Comparison of ENCODE assay signal across 15 cellular contexts in genomic region chr11:2136209-2136951, GRCh38. TPM values are rescaled to one million over a fixed set of nuclear protein-coding genes. Genes with fewer than 3 reads are reported as not detected.
DNase-seq lines count a peak whose midpoint lies in the region; ATAC-seq and TF ChIP-seq lines count a peak whose summit lies in the region.
"Had no signal": no experiment of that assay in that cellular context is flagged by ENCODE, and none has a peak within 500 bp of the region (broad histone marks: within the 10 kb centered on the region; RNA-seq: fewer than 3 reads in every experiment).

No MANE protein-coding gene starts in this region.

- TF ChIP-seq POLR2A in heart left ventricle (IDR thresholded peaks at IDR 0.05) (no peak), esophagus muscularis mucosa (IDR thresholded peaks at IDR 0.05; ENCODE audit: low read depth) (no peak), transverse colon (IDR thresholded peaks at IDR 0.05) (no peak)

- H3K27ac Mint-ChIP-seq in naive B cell = peak overlapping the region in 1 of 6 donors; percentile 74
- peak overlapping the region; percentile 81 for H3K27ac Mint-ChIP-seq in type B pancreatic cell
- H3K27ac Mint-ChIP-seq: activated CD8-positive, alpha-beta memory T cell treated with anti-CD3 and anti-CD28 coated beads, Interleukin-2, amount 10 ng/mL, durations not matched to agents 7 days and 5 days; activated naive CD8-positive, alpha-beta T cell treated with anti-CD3 and anti-CD28 coated beads for 36 hours had no signal

- H3K4me3 ChIP-seq in heart left ventricle (peak overlapping the region in 11 of 12 donors; percentile 35 to 68 (median 55)), esophagus muscularis mucosa (peak overlapping the region; percentile 46 to 57 (median 48)), transverse colon (peak overlapping the region in 1 of 4 donors; percentile 9), dorsolateral prefrontal cortex (peak overlapping the region in 7 of 59 donors; percentile 26 to 53 (median 33))

- peaks cover 18 to 64% (median 52%) of the 10 kb centered on the region in 9 donors for H3K27me3 ChIP-seq in heart left ventricle
- H3K27me3 ChIP-seq in esophagus muscularis mucosa = peaks cover 5 to 99% (median 37%) of the 10 kb centered on the region in 4 donors
- peaks cover 88% of the 10 kb centered on the region for H3K27me3 ChIP-seq in transverse colon
- H3K27me3 ChIP-seq in dorsolateral prefrontal cortex = peaks cover 0 to 89% (median 70%) of the 10 kb centered on the region in 45 donors

- TF ChIP-seq CTCF in heart left ventricle (IDR thresholded peaks at IDR 0.05) = no peak
- TF ChIP-seq CTCF in esophagus muscularis mucosa (IDR thresholded peaks at IDR 0.05) = no peak
- TF ChIP-seq CTCF in type B pancreatic cell (conservative IDR thresholded peaks at IDR 0.05) = no peak
- no peak for TF ChIP-seq CTCF in transverse colon (IDR thresholded peaks at IDR 0.05)
- no peak for TF ChIP-seq CTCF in dorsolateral prefrontal cortex (IDR thresholded peaks at IDR 0.05 in 54 of 56, conservative IDR thresholded peaks at IDR 0.05 in 2 of 56; ENCODE audit: low read depth in 1 of 56, partially characterized antibody in 56 of 56)

- intact Hi-C loops in heart left ventricle (cut with DNase I) (loop anchor here in 7 of 10 donors (5.0 kb wide), 2 partner anchors 34 to 39 kb away; no protein-coding TSS in a partner anchor), cardiac septum (cut with DNase I) (loop anchor here (5.0 kb wide), 1 partner anchor 34 kb away; no protein-coding TSS in a partner anchor), esophagus muscularis mucosa (cut with DNase I) (no loop called here), transverse colon (cut with DNase I; ENCODE audit: low total_unique reads) (no loop called here), dorsolateral prefrontal cortex (cut with DNase I) (no loop called here)

- H3K36me3 ChIP-seq in heart left ventricle (peaks cover 0 to 8% (median 0%) of the 10 kb centered on the region in 9 donors), esophagus muscularis mucosa (peaks cover 0 to 8% (median 0%) of the 10 kb centered on the region in 4 donors), transverse colon (no peaks in the 10 kb centered on the region)

- DNase-seq in heart left ventricle (peak in 2 of 5 donors; percentile 15 to 53), cardiac septum (ENCODE audit: low spot score) (no peak), esophagus muscularis mucosa (ENCODE audit: extremely low spot score) (no peak), naive B cell (no peak), type B pancreatic cell (ENCODE audit: extremely low spot score, unreplicated experiment) (no peak), transverse colon (no peak), dorsolateral prefrontal cortex (no peak)
- DNase-seq: activated CD8-positive, alpha-beta memory T cell treated with anti-CD3 and anti-CD28 coated beads, Interleukin-2, amount 10 ng/mL, durations not matched to agents 7 days and 5 days; activated naive CD8-positive, alpha-beta T cell treated with anti-CD3 and anti-CD28 coated beads for 36 hours; DMS79; foreskin melanocyte; Karpas-422 had no signal

- ATAC-seq in heart left ventricle (no peak), naive B cell (ENCODE audit: low read depth in 2 of 2) (no peak), HG02870 (IDR thresholded peaks at IDR 0.05; ENCODE audit: unreplicated experiment) (no peak)
- ATAC-seq: activated CD8-positive, alpha-beta memory T cell treated with anti-CD3 and anti-CD28 coated beads, Interleukin-2, amount 10 ng/mL, durations not matched to agents 7 days and 5 days had no signal

- WGBS in heart left ventricle, 4 donors = 55 to 62% (median 57%) methylated on average over 21 to 24 of the region's 24 CpGs
- WGBS in esophagus muscularis mucosa = 76% methylated on average over 18 of the region's 24 CpGs
- WGBS in transverse colon (ENCODE audit: low coverage in 1 of 2), 2 donors = 50 to 60% methylated on average over 2 to 24 of the region's 24 CpGs

- TF ChIP-seq EP300 in esophagus muscularis mucosa (IDR thresholded peaks at IDR 0.05) = no peak
- TF ChIP-seq EP300 in transverse colon (IDR thresholded peaks at IDR 0.05; ENCODE audit: low read depth) = no peak

- H3K27ac ChIP-seq in heart left ventricle (peak overlapping the region in 3 of 12 donors; percentile 5 to 57 (median 18)), esophagus muscularis mucosa (replicated peaks in 1 of 4) (no peak overlapping the region), transverse colon (no peak overlapping the region), dorsolateral prefrontal cortex (no peak overlapping the region)

- peaks cover 0 to 7% (median 2%) of the 10 kb centered on the region in 7 donors for H3K9me3 Mint-ChIP-seq in naive B cell
- H3K9me3 Mint-ChIP-seq in type B pancreatic cell = no peaks in the 10 kb centered on the region
- H3K9me3 Mint-ChIP-seq: activated naive CD8-positive, alpha-beta T cell treated with anti-CD3 and anti-CD28 coated beads for 36 hours had no signal

- H3K9me3 ChIP-seq in heart left ventricle (no peaks in the 10 kb centered on the region), esophagus muscularis mucosa (no peaks in the 10 kb centered on the region), transverse colon (no peaks in the 10 kb centered on the region)

- H3K4me3 Mint-ChIP-seq in naive B cell (peak overlapping the region in 5 of 8 donors; percentile 47 to 81 (median 53)), type B pancreatic cell (peak overlapping the region; percentile 89)
- H3K4me3 Mint-ChIP-seq: activated CD8-positive, alpha-beta memory T cell treated with anti-CD3 and anti-CD28 coated beads, Interleukin-2, amount 10 ng/mL, durations not matched to agents 7 days and 5 days; activated naive CD8-positive, alpha-beta T cell treated with anti-CD3 and anti-CD28 coated beads for 36 hours had no signal

- peaks cover 0 to 5% of the 10 kb centered on the region in 2 donors for H3K36me3 Mint-ChIP-seq in naive B cell
- H3K36me3 Mint-ChIP-seq in type B pancreatic cell = peaks cover 15% of the 10 kb centered on the region
- H3K36me3 Mint-ChIP-seq: activated CD8-positive, alpha-beta memory T cell treated with anti-CD3 and anti-CD28 coated beads, Interleukin-2, amount 10 ng/mL, durations not matched to agents 7 days and 5 days; activated naive CD8-positive, alpha-beta T cell treated with anti-CD3 and anti-CD28 coated beads for 36 hours had no signal

- peaks cover 0 to 43% (median 5%) of the 10 kb centered on the region in 12 donors for H3K4me1 ChIP-seq in heart left ventricle
- H3K4me1 ChIP-seq in esophagus muscularis mucosa = peaks cover 9 to 48% (median 43%) of the 10 kb centered on the region in 4 donors
- H3K4me1 ChIP-seq in transverse colon = peaks cover 0 to 34% (median 8%) of the 10 kb centered on the region in 4 donors

- in situ Hi-C loops in transverse colon (cut with MboI; ENCODE audit: low pct_ligation_motif_present in 1 of 4, low pct_unique_long_range_greater_than_20kb in 1 of 4, low sequenced_read_pairs in 3 of 4) = no loop called here

- peaks cover 23 to 76% (median 72%) of the 10 kb centered on the region in 3 donors for H3K27me3 Mint-ChIP-seq in naive B cell
- H3K27me3 Mint-ChIP-seq in type B pancreatic cell = peaks cover 38% of the 10 kb centered on the region

- H3K4me1 Mint-ChIP-seq in naive B cell (peaks cover 14 to 28% (median 16%) of the 10 kb centered on the region in 3 donors), type B pancreatic cell (ENCODE audit: unreplicated experiment) (peaks cover 1% of the 10 kb centered on the region)

RNA-seq across cellular contexts. Expression of gene IGF2, which starts 2.8 kb away (rescaled TPM):
- total RNA-seq in heart left ventricle = 100 to 1,000 TPM in 5 of 9 donors, 10 to 100 TPM in 4; 61.9 to 175 (median 102) TPM
- 10 to 100 TPM; 48.9 to 56.3 TPM for polyA plus RNA-seq in heart left ventricle
- 87.7 TPM for total RNA-seq in cardiac septum
- total RNA-seq in esophagus muscularis mucosa = 10 to 100 TPM; 25.5 to 59.6 (median 33.0) TPM
- polyA plus RNA-seq in naive B cell (ENCODE audit: low read depth in 6 of 6) = not detected
- total RNA-seq in type B pancreatic cell (ENCODE audit: low replicate concordance) = 2,350 and 3,865 TPM in 2 replicates
- total RNA-seq in transverse colon = 10 to 100 TPM in 3 of 4 donors, 1 to 10 TPM in 1; 8.2 to 19.8 (median 12.2) TPM
- total RNA-seq in dorsolateral prefrontal cortex = 100 to 1,000 TPM in 2 of 120 experiments, 10 to 100 TPM in 51, 1 to 10 TPM in 67; 1.8 to 139 (median 9.0) TPM

RNA-seq across cellular contexts. Expression of gene INS, which starts 24.6 kb away (rescaled TPM):
- under 1 TPM in 1 of 9 donors, not detected in 8; 0.67 TPM for total RNA-seq in heart left ventricle
- 1 to 10 TPM in 1 of 2 donors, not detected in 1; 1.8 TPM for polyA plus RNA-seq in heart left ventricle
- total RNA-seq in cardiac septum = not detected
- total RNA-seq in esophagus muscularis mucosa = not detected
- not detected for polyA plus RNA-seq in naive B cell (ENCODE audit: low read depth in 6 of 6)
- total RNA-seq in type B pancreatic cell (ENCODE audit: low replicate concordance) = 1,584 and 3,976 TPM in 2 replicates
- total RNA-seq in transverse colon = not detected
- not detected for total RNA-seq in dorsolateral prefrontal cortex
- total RNA-seq: activated CD8-positive, alpha-beta memory T cell treated with anti-CD3 and anti-CD28 coated beads, Interleukin-2, amount 10 ng/mL, durations not matched to agents 7 days and 5 days; activated naive CD8-positive, alpha-beta T cell treated with anti-CD3 and anti-CD28 coated beads for 36 hours; dermis microvascular lymphatic vessel endothelial cell; urinary bladder had no signal

RNA-seq across cellular contexts. Expression of gene TH, which starts 35.2 kb away (rescaled TPM):
- total RNA-seq in heart left ventricle (not detected), cardiac septum (not detected), esophagus muscularis mucosa (1 to 10 TPM in 1 of 4 donors, not detected in 3; 1.3 TPM), type B pancreatic cell (ENCODE audit: low replicate concordance) (2.2 and 11.1 TPM in 2 replicates), transverse colon (not detected), dorsolateral prefrontal cortex (1 to 10 TPM in 23 of 120 experiments, under 1 TPM in 53, not detected in 44; 0.31 to 4.7 (median 0.72) TPM)
- polyA plus RNA-seq in heart left ventricle (under 1 TPM in 1 of 2 donors, not detected in 1; 0.08 TPM), naive B cell (ENCODE audit: low read depth in 6 of 6) (not detected)
- total RNA-seq: activated CD8-positive, alpha-beta memory T cell treated with anti-CD3 and anti-CD28 coated beads, Interleukin-2, amount 10 ng/mL, durations not matched to agents 7 days and 5 days; activated naive CD8-positive, alpha-beta T cell treated with anti-CD3 and anti-CD28 coated beads for 36 hours had no signal

Comparison
In these comparisons a context has a peak if more than half of its experiments do, and no peak if none do; other contexts are left out.
1. RNA of gene IGF2, which starts 2.8 kb away (total RNA-seq): 2,350 to 3,865 TPM in type B pancreatic cell; 61.9 to 175 TPM in heart left ventricle, 87.7 TPM in cardiac septum (single experiment), 25.5 to 59.6 TPM in esophagus muscularis mucosa, 8.2 to 19.8 TPM in transverse colon and 1.8 to 139 TPM in dorsolateral prefrontal cortex; every median in the first group is over 10 times any median in the second.
2. RNA of gene INS, which starts 24.6 kb away (total RNA-seq): 1,584 to 3,976 TPM in type B pancreatic cell; 0.67 TPM in heart left ventricle, not detected in cardiac septum (single experiment), not detected in esophagus muscularis mucosa, not detected in transverse colon and not detected in dorsolateral prefrontal cortex; every median in the first group is over 100 times any median in the second.
3. intact Hi-C loops: an anchor here in heart left ventricle (5.0 kb wide) and cardiac septum (5.0 kb wide); none called in esophagus muscularis mucosa, transverse colon and dorsolateral prefrontal cortex.